ENCODE assay signal across 28 cellular contexts in the genomic region with DNA sequence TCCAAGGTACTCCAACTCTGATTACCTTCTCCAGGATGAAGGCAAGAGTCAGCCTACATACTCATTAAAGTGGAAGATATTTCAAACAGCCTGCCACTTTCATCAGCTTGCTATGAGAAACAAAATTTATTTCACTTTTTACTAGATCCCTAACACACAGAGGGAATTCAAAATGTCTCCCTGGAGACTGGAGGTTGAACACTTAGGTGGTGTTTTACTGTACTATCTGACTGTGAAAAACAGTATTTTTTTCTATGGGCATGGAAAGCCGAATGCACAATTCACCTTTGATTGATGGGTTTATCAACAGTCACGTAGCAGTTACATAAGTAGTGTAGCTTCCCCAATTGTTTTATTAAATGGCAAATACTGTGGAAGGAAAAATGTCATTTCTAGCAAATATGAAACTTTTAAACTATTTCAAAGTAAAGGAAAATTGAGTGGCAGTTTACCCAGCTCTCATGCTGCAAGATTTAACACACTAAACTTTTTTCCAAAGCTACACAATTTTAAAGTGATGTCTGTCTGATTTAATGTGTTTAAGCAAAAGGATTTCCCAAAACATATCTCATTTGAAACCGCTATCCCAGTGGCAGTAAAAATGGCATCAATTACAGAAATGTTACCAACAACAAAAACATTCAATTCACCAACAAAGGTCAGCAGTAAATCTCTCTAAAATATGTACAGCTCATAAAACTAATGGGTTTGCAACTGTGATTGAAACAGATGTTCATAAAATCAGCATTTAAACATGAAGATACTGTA.
DNase-seq lines count a peak whose midpoint lies in the region; ATAC-seq, FAIRE-seq and TF ChIP-seq lines count a peak whose summit lies in the region.
"Had no signal": no experiment of that assay in that cellular context is flagged by ENCODE, and none has a peak within 500 bp of the region (broad histone marks: within the 10 kb centered on the region; RNA-seq: fewer than 3 reads in every experiment).

No MANE protein-coding gene starts in this region.

- H3K9me3 ChIP-seq in A549 (no peaks in the 10 kb centered on the region), HAP-1 (no peaks in the 10 kb centered on the region), trophoblast cell (ENCODE audit: insufficient read depth, low read depth, low read length) (no peaks in the 10 kb centered on the region)
- H3K9me3 ChIP-seq: SJCRH30 had no signal

- H3K4me2 ChIP-seq in A549 (no peak overlapping the region), trophoblast cell (ENCODE audit: low read length) (no peak overlapping the region)
- H3K4me2 ChIP-seq: GM23338 had no signal

- no peak for ATAC-seq in A549
- ATAC-seq: CD8-positive, alpha-beta T cell; GM12878; GM23338; HCT116; PC-3; Right ventricle myocardium inferior; SK-N-SH treated with all-trans-retinoic acid at 6 μM for 48 hours had no signal

- TF ChIP-seq EP300 in A549 (IDR thresholded peaks at IDR 0.05) = no peak

- H3K14ac ChIP-seq in trophoblast cell (ENCODE audit: low read length) = no peak overlapping the region

- TF ChIP-seq RAD21 in A549 (conservative IDR thresholded peaks at IDR 0.05 in 1 of 2, IDR thresholded peaks at IDR 0.05 in 1 of 2) = no peak

- no peak overlapping the region for H3K4ac ChIP-seq in trophoblast cell (ENCODE audit: low read depth, low read length)

- peak overlapping the region; percentile 7 for H3K4me3 Mint-ChIP-seq in nephron progenitor cell
- H3K4me3 Mint-ChIP-seq: CD8-positive, alpha-beta T cell; GM23338 had no signal

- no peak for TF ChIP-seq POLR2A in A549 (IDR thresholded peaks at IDR 0.05; ENCODE audit: low read length)

- H3K4me3 ChIP-seq in A549 (no peak overlapping the region), HAP-1 (no peak overlapping the region), trophoblast cell (ENCODE audit: low read depth, low read length) (no peak overlapping the region)
- H3K4me3 ChIP-seq: GM12878, GM23338, SJCRH30 had no signal

- H3K4me1 Mint-ChIP-seq in nephron progenitor cell = peaks cover 38% of the 10 kb centered on the region

- no peak overlapping the region for H3K27ac Mint-ChIP-seq in nephron progenitor cell
- H3K27ac Mint-ChIP-seq: CD8-positive, alpha-beta T cell; GM23338 had no signal

- in situ Hi-C loops in G401 (cut with HindIII; ENCODE audit: low sequenced_read_pairs) (no loop called here), HAP-1 (cut with MboI; ENCODE audit: low sequenced_read_pairs) (no loop called here)

- H2BK5ac ChIP-seq in trophoblast cell (ENCODE audit: low read depth, low read length, poor library complexity) = no peak overlapping the region

- H3K4me1 ChIP-seq in A549 (no peaks in the 10 kb centered on the region), HAP-1 (no peaks in the 10 kb centered on the region), trophoblast cell (ENCODE audit: control insufficient read depth in 1 of 2, insufficient read depth in 2 of 2, low read length in 2 of 2) (peaks cover 0 to 2% of the 10 kb centered on the region in 2 experiments)

- DNase-seq in A549 (ENCODE audit: low read depth in 1 of 2, low spot score in 1 of 2) (no peak), G401 (ENCODE audit: low spot score) (peak; percentile 10), NCI-H69 (lab: John Stamatoyannopoulos, UW) (peak; percentile 49), nephron progenitor cell (no peak), DMS 273 treated with DMSO at 0.1 percent for 48 hours (lab: John Stamatoyannopoulos, UW) (no peak), HAP-1 (ENCODE audit: low spot score in 2 of 2) (no peak), trophoblast cell (no peak)
- DNase-seq in stimulated activated CD4-positive, alpha-beta T cell treated with anti-CD3 and anti-CD28 coated beads, Interleukin-1b, Interleukin-23, amount 100 ng/mL, for 48 hours = no peak
- DNase-seq: 8988T; CD8-positive, alpha-beta T cell; DMS153; DND-41; IMR-90; KG1; MM.1S; NCI-H2029; NCI-H446; NCI-H524 treated with DMSO at 0.1 percent for 48 hours; NCI-H82; NK-92 treated with Interleukin-12 subunit alpha and Interleukin-12 subunit beta, amount 100 ng/mL, for 24 hours; PC-3 had no signal

- peaks cover 18% of the 10 kb centered on the region for H3K9me3 Mint-ChIP-seq in nephron progenitor cell
- H3K9me3 Mint-ChIP-seq: CD8-positive, alpha-beta T cell; GM23338 had no signal

- H4K12ac ChIP-seq in trophoblast cell (ENCODE audit: low read depth, low read length) = no peak overlapping the region

- H3K18ac ChIP-seq in trophoblast cell (ENCODE audit: low read length) = no peak overlapping the region

- POLR2A ChIA-PET in A549 (lab: Yijun Ruan, JAX) = no interaction called here

- FAIRE-seq in A549 (lab: Jason Lieb, UNC) = peak; percentile 49
- FAIRE-seq: GM12878 had no signal

- no peak overlapping the region for H2BK12ac ChIP-seq in trophoblast cell (ENCODE audit: low read length)

- H2AFZ ChIP-seq in trophoblast cell (ENCODE audit: insufficient read depth, low read length, poor library complexity) = no peak overlapping the region

- H4K8ac ChIP-seq in trophoblast cell (ENCODE audit: low read depth, low read length) = no peak overlapping the region

- no peak overlapping the region for H2AK5ac ChIP-seq in trophoblast cell (ENCODE audit: low read length)

- no peaks in the 10 kb centered on the region for H3K79me1 ChIP-seq in trophoblast cell (ENCODE audit: low read length)

- no peaks in the 10 kb centered on the region for H3K36me3 ChIP-seq in HAP-1 (replicated peaks)
- no peaks in the 10 kb centered on the region for H3K36me3 ChIP-seq in trophoblast cell (ENCODE audit: control insufficient read depth in 1 of 2, insufficient read depth in 2 of 2, low read length in 2 of 2)
- H3K36me3 ChIP-seq: SJCRH30 had no signal

- no peak overlapping the region for H3K27ac ChIP-seq in A549
- H3K27ac ChIP-seq in trophoblast cell (ENCODE audit: low read depth, low read length) = no peak overlapping the region
- H3K27ac ChIP-seq: C4-2B had no signal

- H3K79me2 ChIP-seq in trophoblast cell (ENCODE audit: control insufficient read depth, insufficient read depth, low read length, poor library complexity) = no peaks in the 10 kb centered on the region

- H3K27me3 ChIP-seq in HAP-1 (ENCODE audit: low read depth) (no peaks in the 10 kb centered on the region), trophoblast cell (ENCODE audit: insufficient read depth, low read length) (no peaks in the 10 kb centered on the region)
- H3K27me3 ChIP-seq: SJCRH30 had no signal

- H3K9ac ChIP-seq in trophoblast cell (ENCODE audit: low read length) = no peak overlapping the region

- peaks cover 6% of the 10 kb centered on the region for H3K36me3 Mint-ChIP-seq in nephron progenitor cell (ENCODE audit: low read depth)
- H3K36me3 Mint-ChIP-seq: CD8-positive, alpha-beta T cell had no signal

- H4K91ac ChIP-seq in trophoblast cell (ENCODE audit: low read depth, low read length) = no peak overlapping the region

- H3K23ac ChIP-seq in trophoblast cell (ENCODE audit: low read length) = no peak overlapping the region

- TF ChIP-seq CTCF in A549 (IDR thresholded peaks at IDR 0.05) = no peak
- no peak for TF ChIP-seq CTCF in nephron progenitor cell (IDR thresholded peaks at IDR 0.05)

- 62% methylated on average over 3 of the region's 3 CpGs for WGBS in A549 (ENCODE audit: missing lambda C conversion rate)
- no CpG with 5 or more reads among the region's 3 CpGs for WGBS in trophoblast cell (ENCODE audit: extremely low coverage, insufficient coverage, insufficient read length)

- H2BK120ac ChIP-seq in trophoblast cell (ENCODE audit: insufficient read depth, low read length, poor library complexity) = no peak overlapping the region

- H3K27me3 Mint-ChIP-seq in nephron progenitor cell (ENCODE audit: low read depth, poor library complexity) = no peaks in the 10 kb centered on the region

- CTCF ChIA-PET in A549 (lab: Yijun Ruan, JAX) = no interaction called here

TF ChIP-seq in A549, 52 proteins besides CTCF, POLR2A, EP300 and RAD21 (continues in another document):
- TF ChIP-seq MAFK (IDR thresholded peaks at IDR 0.05; ENCODE audit: partially characterized antibody) (no peak), NFE2L2 (conservative IDR thresholded peaks at IDR 0.05; ENCODE audit: low read length) (no peak), HOXB13 (CRISPR knock-in tag; IDR thresholded peaks at IDR 0.05; ENCODE audit: low read depth) (no peak), CEBPB (IDR thresholded peaks at IDR 0.05) (no peak), FOSB (CRISPR knock-in tag; IDR thresholded peaks at IDR 0.05) (no peak), KDM5A (IDR thresholded peaks at IDR 0.05) (no peak), POLR2AphosphoS2 (conservative IDR thresholded peaks at IDR 0.05; ENCODE audit: low read length) (no peak), HDAC2 (IDR thresholded peaks at IDR 0.05) (no peak), RFX5 (IDR thresholded peaks at IDR 0.05) (no peak)
- TF ChIP-seq, protein P1, sequence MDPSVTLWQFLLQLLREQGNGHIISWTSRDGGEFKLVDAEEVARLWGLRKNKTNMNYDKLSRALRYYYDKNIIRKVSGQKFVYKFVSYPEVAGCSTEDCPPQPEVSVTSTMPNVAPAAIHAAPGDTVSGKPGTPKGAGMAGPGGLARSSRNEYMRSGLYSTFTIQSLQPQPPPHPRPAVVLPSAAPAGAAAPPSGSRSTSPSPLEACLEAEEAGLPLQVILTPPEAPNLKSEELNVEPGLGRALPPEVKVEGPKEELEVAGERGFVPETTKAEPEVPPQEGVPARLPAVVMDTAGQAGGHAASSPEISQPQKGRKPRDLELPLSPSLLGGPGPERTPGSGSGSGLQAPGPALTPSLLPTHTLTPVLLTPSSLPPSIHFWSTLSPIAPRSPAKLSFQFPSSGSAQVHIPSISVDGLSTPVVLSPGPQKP (IDR thresholded peaks at IDR 0.05; ENCODE audit: low read depth, low read length) = no peak
- TF ChIP-seq, protein P2, sequence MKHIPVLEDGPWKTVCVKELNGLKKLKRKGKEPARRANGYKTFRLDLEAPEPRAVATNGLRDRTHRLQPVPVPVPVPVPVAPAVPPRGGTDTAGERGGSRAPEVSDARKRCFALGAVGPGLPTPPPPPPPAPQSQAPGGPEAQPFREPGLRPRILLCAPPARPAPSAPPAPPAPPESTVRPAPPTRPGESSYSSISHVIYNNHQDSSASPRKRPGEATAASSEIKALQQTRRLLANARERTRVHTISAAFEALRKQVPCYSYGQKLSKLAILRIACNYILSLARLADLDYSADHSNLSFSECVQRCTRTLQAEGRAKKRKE (CRISPR knock-in tag; IDR thresholded peaks at IDR 0.05; ENCODE audit: low read depth) = no peak
- TF ChIP-seq, protein P3, sequence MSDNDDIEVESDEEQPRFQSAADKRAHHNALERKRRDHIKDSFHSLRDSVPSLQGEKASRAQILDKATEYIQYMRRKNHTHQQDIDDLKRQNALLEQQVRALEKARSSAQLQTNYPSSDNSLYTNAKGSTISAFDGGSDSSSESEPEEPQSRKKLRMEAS (IDR thresholded peaks at IDR 0.05) = no peak
- TF ChIP-seq, protein P4, sequence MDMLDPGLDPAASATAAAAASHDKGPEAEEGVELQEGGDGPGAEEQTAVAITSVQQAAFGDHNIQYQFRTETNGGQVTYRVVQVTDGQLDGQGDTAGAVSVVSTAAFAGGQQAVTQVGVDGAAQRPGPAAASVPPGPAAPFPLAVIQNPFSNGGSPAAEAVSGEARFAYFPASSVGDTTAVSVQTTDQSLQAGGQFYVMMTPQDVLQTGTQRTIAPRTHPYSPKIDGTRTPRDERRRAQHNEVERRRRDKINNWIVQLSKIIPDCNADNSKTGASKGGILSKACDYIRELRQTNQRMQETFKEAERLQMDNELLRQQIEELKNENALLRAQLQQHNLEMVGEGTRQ (IDR thresholded peaks at IDR 0.05) = no peak

Comparison
In these comparisons a context has a peak if more than half of its experiments do, and no peak if none do; other contexts are left out.
1. DNase-seq: peak in G401 (single experiment) and NCI-H69 (single experiment); none in A549 (0 of 2), nephron progenitor cell (single experiment), DMS 273 treated with DMSO at 0.1 percent for 48 hours (single experiment), stimulated activated CD4-positive, alpha-beta T cell treated with anti-CD3 and anti-CD28 coated beads, Interleukin-1b, Interleukin-23, amount 100 ng/mL, for 48 hours (single experiment), HAP-1 (0 of 2) and trophoblast cell (0 of 2).